8 cellular contexts compared by ENCODE assay signal in genomic region chr4:185472063-185472542, GRCh38. TPM values are rescaled to one million over a fixed set of nuclear protein-coding genes. Genes with fewer than 3 reads are reported as not detected.
DNase-seq lines count a peak whose midpoint lies in the region; ATAC-seq, FAIRE-seq and TF ChIP-seq lines count a peak whose summit lies in the region.

No MANE protein-coding gene starts in this region.

- no peak for FAIRE-seq in astrocyte (lab: Jason Lieb, UNC)

- DNase-seq in AG04449 (ENCODE audit: low read depth, low spot score) (no peak), astrocyte (ENCODE audit: low read depth) (no peak), mesothelial cell of epicardium (ENCODE audit: low spot score in 2 of 2, unreplicated experiment in 2 of 2) (no peak), NCI-H446 (lab: John Stamatoyannopoulos, UW) (no peak)
- no peak for DNase-seq in effector CD8-positive, alpha-beta T cell (lab: John Stamatoyannopoulos, UW)
- no peak for DNase-seq in activated effector memory CD4-positive, alpha-beta T cell treated with Interleukin-2 at 50 U/mL for 16 hours

- H3K4me1 Mint-ChIP-seq in astrocyte (ENCODE audit: low read depth, unreplicated experiment) (no peaks in the 10 kb centered on the region), mesothelial cell of epicardium (peaks cover 2% of the 10 kb centered on the region)

- H3K4me3 Mint-ChIP-seq in astrocyte (ENCODE audit: unreplicated experiment): peak overlapping the region; percentile 93
- H3K4me3 Mint-ChIP-seq in mesothelial cell of epicardium: peak overlapping the region; percentile 85

- ATAC-seq in GM21723 (IDR thresholded peaks at IDR 0.05; ENCODE audit: unreplicated experiment) (peak; percentile 6), HG03097 (IDR thresholded peaks at IDR 0.05; ENCODE audit: low FRiP score, unreplicated experiment) (no peak)

- no peaks in the 10 kb centered on the region for H3K36me3 ChIP-seq in astrocyte (ENCODE audit: insufficient read depth, low read length)

- POLR2A ChIA-PET in AG04449 (lab: Yijun Ruan, JAX): no interaction called here

- no peaks in the 10 kb centered on the region for H3K9me3 Mint-ChIP-seq in astrocyte (ENCODE audit: unreplicated experiment)
- H3K9me3 Mint-ChIP-seq in mesothelial cell of epicardium: no peaks in the 10 kb centered on the region

- H3K4me2 ChIP-seq in astrocyte (ENCODE audit: low read length): peak overlapping the region; percentile 87

- H3K27me3 ChIP-seq in astrocyte (ENCODE audit: insufficient read depth, low read length): peaks cover 3% of the 10 kb centered on the region

- H3K4me1 ChIP-seq in astrocyte (ENCODE audit: insufficient read depth, low read length): no peaks in the 10 kb centered on the region

- CTCF ChIA-PET in AG04449 (lab: Yijun Ruan, JAX): interaction anchor here (0.5 to 2.6 kb wide), 12 partner anchors 10 to 566 kb away, joined by 3 to 16 read pairs (median 3); no protein-coding TSS in a partner anchor

- peak overlapping the region; percentile 51 for H3K27ac Mint-ChIP-seq in astrocyte (ENCODE audit: unreplicated experiment)
- peak overlapping the region; percentile 45 for H3K27ac Mint-ChIP-seq in mesothelial cell of epicardium

- H4K20me1 ChIP-seq in astrocyte (ENCODE audit: insufficient read depth, low read length): no peaks in the 10 kb centered on the region

- no peak overlapping the region for H3K27ac ChIP-seq in astrocyte (ENCODE audit: low read depth, low read length)

- peaks cover 6% of the 10 kb centered on the region for H3K27me3 Mint-ChIP-seq in astrocyte (ENCODE audit: low read depth, unreplicated experiment)
- peaks cover 39% of the 10 kb centered on the region for H3K27me3 Mint-ChIP-seq in mesothelial cell of epicardium (ENCODE audit: low read depth)

- H2AFZ ChIP-seq in astrocyte (ENCODE audit: low read depth, low read length): peak overlapping the region; percentile 92

- no peak for TF ChIP-seq CTCF in AG04449 (IDR thresholded peaks at IDR 0.05; ENCODE audit: insufficient read depth, low read length, missing control alignments)
- TF ChIP-seq CTCF in astrocyte (IDR thresholded peaks at IDR 0.05; ENCODE audit: insufficient read depth, low read depth, low read length): no peak
- TF ChIP-seq CTCF in mesothelial cell of epicardium (IDR thresholded peaks at IDR 0.05; ENCODE audit: unreplicated experiment): no peak

- H3K36me3 Mint-ChIP-seq in astrocyte (ENCODE audit: low read depth, unreplicated experiment) (no peaks in the 10 kb centered on the region), mesothelial cell of epicardium (no peaks in the 10 kb centered on the region)

- peak overlapping the region; percentile 83 for H3K9ac ChIP-seq in astrocyte (ENCODE audit: low read length)

- no peaks in the 10 kb centered on the region for H3K9me3 ChIP-seq in astrocyte (ENCODE audit: insufficient read depth, low read depth, low read length)

- H3K79me2 ChIP-seq in astrocyte (ENCODE audit: insufficient read depth, low read length): no peaks in the 10 kb centered on the region

- H3K4me3 ChIP-seq in AG04449 (ENCODE audit: low read depth, low read length) (peak overlapping the region; percentile 72), astrocyte (ENCODE audit: insufficient read depth, low read depth, low read length) (peak overlapping the region; percentile 71)

RNA-seq across cellular contexts. Expression of gene CCDC110, which starts 0.6 kb away (rescaled TPM):
- 0.39 and 1.2 TPM in 2 replicates for total RNA-seq in astrocyte
- total RNA-seq in mesothelial cell of epicardium: 0.84 to 2.0 TPM (median 1.0 TPM) in 3 replicates

RNA-seq across cellular contexts. Expression of gene UFSP2, which starts 46.3 kb away (rescaled TPM):
- total RNA-seq in astrocyte (21.8 and 27.5 TPM in 2 replicates), mesothelial cell of epicardium (30.6 to 37.2 TPM (median 36.1 TPM) in 3 replicates)
